ENCODE assay signal across 1 cellular context in genomic region chr7:151672706-151673105, GRCh38.
TF ChIP-seq lines count a peak whose summit lies in the region.

No MANE protein-coding gene starts in this region.

TF ChIP-seq in liver, 16 proteins besides CTCF, POLR2A, EP300 and RAD21 (continued from another document):
- no peak for TF ChIP-seq ZBTB33 (IDR thresholded peaks at IDR 0.05)
- no peak for TF ChIP-seq JUND (IDR thresholded peaks at IDR 0.05)
- peak in 1 of 2 donors; percentile 57 for TF ChIP-seq HNF4A (conservative IDR thresholded peaks at IDR 0.05)
- TF ChIP-seq REST (IDR thresholded peaks at IDR 0.05) = no peak
